ENCODE assay signal across 37 cellular contexts in genomic region chr18:64699116-64699515, GRCh38.
"Had no signal": no experiment of that assay in that cellular context is flagged by ENCODE, and none has a peak within 500 bp of the region (broad histone marks: within the 10 kb centered on the region; RNA-seq: fewer than 3 reads in every experiment).

No MANE protein-coding gene starts in this region.

- H3K27me3 ChIP-seq: adrenal gland, ascending aorta, body of pancreas, brain microvascular endothelial cell, breast epithelium had no signal

- H3K36me3 Mint-ChIP-seq: activated CD4-positive, alpha-beta memory T cell treated with anti-CD3 and anti-CD28 coated beads for 36 hours; activated naive CD4-positive, alpha-beta T cell treated with anti-CD3 and anti-CD28 coated beads, Interleukin-2, amount 50 U/mL, for 72 hours; activated naive CD8-positive, alpha-beta T cell treated with anti-CD3 and anti-CD28 coated beads for 36 hours had no signal

- H3K4me1 ChIP-seq: adrenal gland, ascending aorta, body of pancreas, breast epithelium had no signal

- H3K36me3 ChIP-seq: adrenal gland, ascending aorta, brain microvascular endothelial cell, breast epithelium had no signal

- FAIRE-seq: colon, TTC549 had no signal

- H3K4me1 Mint-ChIP-seq: activated CD4-positive, alpha-beta T cell treated with anti-CD3 and anti-CD28 coated beads, Interleukin-2, amount 10 ng/mL, durations not matched to agents 24 days and 14 days; activated naive CD8-positive, alpha-beta T cell treated with anti-CD3 and anti-CD28 coated beads for 36 hours; activated T-helper 17 cell treated with anti-CD3 and anti-CD28 coated beads, Interleukin-2, amount 50 U/mL, for 72 hours had no signal

- H3K27ac ChIP-seq: adrenal gland, ascending aorta, body of pancreas, brain microvascular endothelial cell, breast epithelium, VCaP had no signal

- H3K4me3 ChIP-seq: adrenal gland, ascending aorta, body of pancreas, breast epithelium had no signal

- H3K9me3 Mint-ChIP-seq: activated CD4-positive, alpha-beta memory T cell treated with anti-CD3 and anti-CD28 coated beads for 36 hours; activated CD4-positive, alpha-beta T cell treated with anti-CD3 and anti-CD28 coated beads, Interleukin-2, amount 10 ng/mL, durations not matched to agents 24 days and 14 days; activated T-cell treated with anti-CD3 and anti-CD28 coated beads, Interleukin-2, amount 50 U/mL, for 4 hours; T-helper 1 cell treated with Interleukin-12 subunit alpha and Interleukin-12 subunit beta and Interleukin-4 antibody, amounts not matched to agents 30 μg/mL and 1 μg/mL, for 36 hours had no signal

- DNase-seq: activated B cell treated with CpG ODN at 0.5 μM for 24 hours; activated CD4-positive, alpha-beta memory T cell treated with anti-CD3 and anti-CD28 coated beads for 36 hours; activated CD4-positive, alpha-beta T cell treated with anti-CD3 and anti-CD28 coated beads for 4 hours; activated CD4-positive, alpha-beta T cell treated with anti-CD3 and anti-CD28 coated beads, Interleukin-2, amount 10 ng/mL, durations not matched to agents 24 days and 14 days; activated CD4-positive, alpha-beta T cell treated with anti-CD3 and anti-CD28 coated beads, Interleukin-2, amount 50 U/mL, for 1 hour; activated CD4-positive, alpha-beta T cell treated with anti-CD3 and anti-CD28 coated beads, Interleukin-2, amount 50 U/mL, for 4 hours; activated CD4-positive, CD25-positive, alpha-beta regulatory T cell treated with anti-CD3 and anti-CD28 coated beads, Interleukin-2, amount 50 U/mL, for 72 hours; activated CD8-positive, alpha-beta memory T cell treated with anti-CD3 and anti-CD28 coated beads, Interleukin-2, amount 50 U/mL, for 4 hours; activated CD8-positive, alpha-beta T cell treated with anti-CD3 and anti-CD28 coated beads for 36 hours; activated effector memory CD4-positive, alpha-beta T cell treated with anti-CD3 and anti-CD28 coated beads, Interleukin-2, amount 50 U/mL, for 16 hours; activated gamma-delta T cell treated with Interleukin-2 at 50 U/mL for 16 hours; activated naive CD4-positive, alpha-beta T cell; activated naive CD4-positive, alpha-beta T cell treated with anti-CD3 and anti-CD28 coated beads for 36 hours; activated naive CD4-positive, alpha-beta T cell treated with anti-CD3 and anti-CD28 coated beads, Interleukin-2, amount 50 U/mL, for 16 hours; activated naive CD8-positive, alpha-beta T cell treated with anti-CD3 and anti-CD28 coated beads for 36 hours; activated T-cell treated with anti-CD3 and anti-CD28 coated beads for 4 hours; activated T-cell treated with anti-CD3 and anti-CD28 coated beads, Interleukin-2, amount 50 U/mL, for 1 hour; activated T-cell treated with anti-CD3 and anti-CD28 coated beads, Interleukin-2, amount 50 U/mL, for 4 hours; activated T-cell treated with anti-CD3 and anti-CD28 coated beads, Interleukin-2, amount 50 U/mL, for 72 hours; adrenal gland; amygdala; anterior cingulate cortex; body of pancreas; brain microvascular endothelial cell; central memory CD4-positive, alpha-beta T cell; T-helper 2 cell; T-helper 9 cell had no signal

- H3K27me3 Mint-ChIP-seq: activated B cell treated with CpG ODN at 0.5 μM for 24 hours; activated CD4-positive, alpha-beta memory T cell treated with anti-CD3 and anti-CD28 coated beads for 36 hours; activated CD4-positive, alpha-beta T cell treated with anti-CD3 and anti-CD28 coated beads, Interleukin-2, amount 10 ng/mL, durations not matched to agents 24 days and 14 days; activated CD8-positive, alpha-beta T cell treated with anti-CD3 and anti-CD28 coated beads for 36 hours; activated naive CD8-positive, alpha-beta T cell treated with anti-CD3 and anti-CD28 coated beads for 36 hours; activated T-helper 17 cell treated with anti-CD3 and anti-CD28 coated beads, Interleukin-2, amount 50 U/mL, for 72 hours had no signal

- H3K9me3 ChIP-seq: adrenal gland, ascending aorta, body of pancreas, breast epithelium had no signal

- H3K4me3 Mint-ChIP-seq: activated B cell treated with CpG ODN at 0.5 μM for 24 hours; activated CD4-positive, alpha-beta memory T cell treated with anti-CD3 and anti-CD28 coated beads for 36 hours; activated CD4-positive, alpha-beta T cell treated with anti-CD3 and anti-CD28 coated beads, Interleukin-2, amount 10 ng/mL, durations not matched to agents 24 days and 14 days; activated CD8-positive, alpha-beta T cell treated with anti-CD3 and anti-CD28 coated beads for 36 hours; activated naive CD4-positive, alpha-beta T cell treated with anti-CD3 and anti-CD28 coated beads for 36 hours; activated naive CD8-positive, alpha-beta T cell treated with anti-CD3 and anti-CD28 coated beads for 36 hours; activated T-cell treated with anti-CD3 and anti-CD28 coated beads, Interleukin-2, amount 50 U/mL, for 4 hours; activated T-cell treated with anti-CD3 and anti-CD28 coated beads, Interleukin-2, amount 50 U/mL, for 72 hours; activated T-helper 1 cell treated with anti-CD3 and anti-CD28 coated beads, Interleukin-12 subunit alpha, Interleukin-12 subunit beta, Interleukin-2, Interleukin-4 antibody, amounts not matched to agents 30 ng/mL and 10 ng/mL and 1 ng/mL, durations not matched to agents 14 hours and 24 hours and 36 hours; activated T-helper 17 cell treated with anti-CD3 and anti-CD28 coated beads, Interleukin-2, amount 50 U/mL, for 72 hours; T-helper 1 cell treated with Interleukin-12 subunit alpha and Interleukin-12 subunit beta and Interleukin-4 antibody, amounts not matched to agents 30 μg/mL and 1 μg/mL, for 36 hours; T-helper 2 cell treated with Interferon-gamma antibody and Interleukin-4, amounts not matched to agents 5 μg/mL and 100 μg/mL, for 36 hours had no signal

- H3K27ac Mint-ChIP-seq: activated B cell treated with CpG ODN at 0.5 μM for 24 hours; activated CD4-positive, alpha-beta memory T cell treated with anti-CD3 and anti-CD28 coated beads for 36 hours; activated CD4-positive, alpha-beta T cell treated with anti-CD3 and anti-CD28 coated beads, Interleukin-2, amount 10 ng/mL, durations not matched to agents 24 days and 14 days; activated CD8-positive, alpha-beta T cell treated with anti-CD3 and anti-CD28 coated beads for 36 hours; activated naive CD4-positive, alpha-beta T cell treated with anti-CD3 and anti-CD28 coated beads for 36 hours; activated naive CD4-positive, alpha-beta T cell treated with anti-CD3 and anti-CD28 coated beads, Interleukin-2, amount 50 U/mL, for 72 hours; activated naive CD8-positive, alpha-beta T cell treated with anti-CD3 and anti-CD28 coated beads for 36 hours; activated T-cell treated with anti-CD3 and anti-CD28 coated beads, Interleukin-2, amount 50 U/mL, for 72 hours; activated T-helper 1 cell treated with anti-CD3 and anti-CD28 coated beads, Interleukin-12 subunit alpha, Interleukin-12 subunit beta, Interleukin-2, Interleukin-4 antibody, amounts not matched to agents 30 ng/mL and 10 ng/mL and 1 ng/mL, durations not matched to agents 14 hours and 24 hours and 36 hours; activated T-helper 17 cell treated with anti-CD3 and anti-CD28 coated beads, Interleukin-2, amount 50 U/mL, for 72 hours; T-helper 1 cell treated with Interleukin-12 subunit alpha and Interleukin-12 subunit beta and Interleukin-4 antibody, amounts not matched to agents 30 μg/mL and 1 μg/mL, for 36 hours; T-helper 2 cell treated with Interferon-gamma antibody and Interleukin-4, amounts not matched to agents 5 μg/mL and 100 μg/mL, for 36 hours had no signal
